ENCODE assay signal across 8 cellular contexts in genomic region chr10:6472494-6473005, GRCh38.
A peak's percentile ranks its signal among the peaks of the same experiment; 100 is the strongest.
DNase-seq lines count a peak whose midpoint lies in the region; ATAC-seq, FAIRE-seq and TF ChIP-seq lines count a peak whose summit lies in the region.
"Not testable (repeated sequence)": the region's sequence is repeated elsewhere in the genome, so short reads cannot be mapped to it uniquely, and the experiment has no call there.

No MANE protein-coding gene starts in this region.

- peaks cover 72% of the 10 kb centered on the region for H3K36me3 Mint-ChIP-seq in T-helper 1 cell treated with Interleukin-12 subunit alpha and Interleukin-12 subunit beta and Interleukin-4 antibody, amounts not matched to agents 30 μg/mL and 1 μg/mL, for 36 hours (ENCODE audit: low read depth)
- H3K36me3 Mint-ChIP-seq in activated CD4-positive, alpha-beta memory T cell treated with anti-CD3 and anti-CD28 coated beads for 36 hours: peaks cover 44% of the 10 kb centered on the region
- H3K36me3 Mint-ChIP-seq in activated naive CD4-positive, alpha-beta T cell treated with anti-CD3 and anti-CD28 coated beads, Interleukin-2, amount 50 U/mL, for 24 hours: peaks cover 28% of the 10 kb centered on the region
- H3K36me3 Mint-ChIP-seq in immature natural killer cell: peaks cover 38 to 58% (median 47%) of the 10 kb centered on the region in 3 donors

- not testable (repeated sequence) for H3K27me3 Mint-ChIP-seq in T-helper 1 cell treated with Interleukin-12 subunit alpha and Interleukin-12 subunit beta and Interleukin-4 antibody, amounts not matched to agents 30 μg/mL and 1 μg/mL, for 36 hours (ENCODE audit: low read depth); activated CD4-positive, alpha-beta memory T cell treated with anti-CD3 and anti-CD28 coated beads for 36 hours; activated naive CD4-positive, alpha-beta T cell treated with anti-CD3 and anti-CD28 coated beads, Interleukin-2, amount 50 U/mL, for 24 hours
- H3K27me3 Mint-ChIP-seq in immature natural killer cell (ENCODE audit: low read depth in 3 of 3): peaks cover 1 to 14% (median 4%) of the 10 kb centered on the region in 3 donors

- not testable (repeated sequence) for H3K27me3 ChIP-seq in BLaER1; small intestine (ENCODE audit: control insufficient read depth in 2 of 2, insufficient read depth in 2 of 2, low read length in 2 of 2)

- TF ChIP-seq CTCF in NB4 (IDR thresholded peaks at IDR 0.05; ENCODE audit: low read depth, low read length): not testable (repeated sequence)

- 86 to 94% (median 89%) methylated on average over 10 of the region's 10 CpGs for WGBS in small intestine, 3 donors

- H3K9me3 ChIP-seq in BLaER1; small intestine (ENCODE audit: control insufficient read depth, low read depth): not testable (repeated sequence)

- H3K9me3 Mint-ChIP-seq in T-helper 1 cell treated with Interleukin-12 subunit alpha and Interleukin-12 subunit beta and Interleukin-4 antibody, amounts not matched to agents 30 μg/mL and 1 μg/mL, for 36 hours; activated CD4-positive, alpha-beta memory T cell treated with anti-CD3 and anti-CD28 coated beads for 36 hours; activated naive CD4-positive, alpha-beta T cell treated with anti-CD3 and anti-CD28 coated beads, Interleukin-2, amount 50 U/mL, for 24 hours; immature natural killer cell: not testable (repeated sequence)

- POLR2A ChIA-PET in activated CD4-positive, alpha-beta memory T cell treated with anti-CD3 and anti-CD28 coated beads for 36 hours (lab: Charles Lee): interaction anchor here (1.4 kb wide), 1 partner anchor 70 kb away, joined by 5 read pairs; no protein-coding TSS in a partner anchor

- not testable (repeated sequence) for H4K20me1 ChIP-seq in BLaER1

- not testable (repeated sequence) for H3K4me3 Mint-ChIP-seq in T-helper 1 cell treated with Interleukin-12 subunit alpha and Interleukin-12 subunit beta and Interleukin-4 antibody, amounts not matched to agents 30 μg/mL and 1 μg/mL, for 36 hours; activated CD4-positive, alpha-beta memory T cell treated with anti-CD3 and anti-CD28 coated beads for 36 hours
- H3K4me3 Mint-ChIP-seq in activated naive CD4-positive, alpha-beta T cell treated with anti-CD3 and anti-CD28 coated beads, Interleukin-2, amount 50 U/mL, for 24 hours: peak overlapping the region; percentile 15
- peak overlapping the region; percentile 66 to 96 (median 83) for H3K4me3 Mint-ChIP-seq in immature natural killer cell

- CTCF ChIA-PET in activated CD4-positive, alpha-beta memory T cell treated with anti-CD3 and anti-CD28 coated beads for 36 hours (lab: Charles Lee): interaction anchor here (1.4 to 2.4 kb wide), 3 partner anchors 26 to 109 kb away, joined by 4 to 19 read pairs (median 6); partner anchors contain the start of gene PRKCQ

- not testable (repeated sequence) for TF ChIP-seq POLR2A in NB4 (IDR thresholded peaks at IDR 0.05; ENCODE audit: extremely low read depth, insufficient read length)

- H3K4me1 Mint-ChIP-seq in T-helper 1 cell treated with Interleukin-12 subunit alpha and Interleukin-12 subunit beta and Interleukin-4 antibody, amounts not matched to agents 30 μg/mL and 1 μg/mL, for 36 hours (ENCODE audit: low read depth): peaks cover 60% of the 10 kb centered on the region
- H3K4me1 Mint-ChIP-seq in activated CD4-positive, alpha-beta memory T cell treated with anti-CD3 and anti-CD28 coated beads for 36 hours (ENCODE audit: low read depth): peaks cover 45% of the 10 kb centered on the region
- peaks cover 76% of the 10 kb centered on the region for H3K4me1 Mint-ChIP-seq in activated naive CD4-positive, alpha-beta T cell treated with anti-CD3 and anti-CD28 coated beads, Interleukin-2, amount 50 U/mL, for 24 hours
- peaks cover 68 to 79% of the 10 kb centered on the region in 2 donors for H3K4me1 Mint-ChIP-seq in immature natural killer cell

- not testable (repeated sequence) for H3K9ac ChIP-seq in BLaER1

- not testable (repeated sequence) for H3K4me3 ChIP-seq in BLaER1; NB4 (ENCODE audit: low read depth, low read length); small intestine (ENCODE audit: low read depth in 1 of 2, low read length in 2 of 2)

- peaks cover 36% of the 10 kb centered on the region for H3K36me3 ChIP-seq in BLaER1
- H3K36me3 ChIP-seq in small intestine (ENCODE audit: control insufficient read depth in 2 of 2, insufficient read depth in 2 of 2, low read length in 2 of 2): not testable (repeated sequence)

- H3K4me1 ChIP-seq in BLaER1: peaks cover 43% of the 10 kb centered on the region
- H3K4me1 ChIP-seq in small intestine (ENCODE audit: control insufficient read depth in 2 of 2, insufficient read depth in 1 of 2, low read depth in 1 of 2, low read length in 1 of 2): not testable (repeated sequence)

- H3K4me2 ChIP-seq in BLaER1: peak overlapping the region; percentile 91

- intact Hi-C loops in activated CD4-positive, alpha-beta memory T cell treated with anti-CD3 and anti-CD28 coated beads for 36 hours (cut with micrococcal nuclease): loop anchor here (1.0 to 5.0 kb wide), 3 partner anchors 50 to 107 kb away; no protein-coding TSS in a partner anchor

- peak; percentile 39 for DNase-seq in NB4 (ENCODE audit: low read depth)
- DNase-seq in activated CD4-positive, alpha-beta memory T cell treated with anti-CD3 and anti-CD28 coated beads for 36 hours; immature natural killer cell; small intestine: not testable (repeated sequence)

- peak; percentile 39 for FAIRE-seq in small intestine (lab: Jason Lieb, UNC)

- H3K27ac ChIP-seq in BLaER1: peak overlapping the region; percentile 84; the same call in 1 of the 2 replicates
- H3K27ac ChIP-seq in small intestine (ENCODE audit: low read depth in 1 of 2, low read length in 1 of 2): not testable (repeated sequence)

- H3K27ac Mint-ChIP-seq in T-helper 1 cell treated with Interleukin-12 subunit alpha and Interleukin-12 subunit beta and Interleukin-4 antibody, amounts not matched to agents 30 μg/mL and 1 μg/mL, for 36 hours: peak overlapping the region; percentile 96
- H3K27ac Mint-ChIP-seq in activated CD4-positive, alpha-beta memory T cell treated with anti-CD3 and anti-CD28 coated beads for 36 hours: peak overlapping the region; percentile 93
- H3K27ac Mint-ChIP-seq in activated naive CD4-positive, alpha-beta T cell treated with anti-CD3 and anti-CD28 coated beads, Interleukin-2, amount 50 U/mL, for 24 hours: peak overlapping the region; percentile 59
- H3K27ac Mint-ChIP-seq in immature natural killer cell: peak overlapping the region; percentile 97 to 99 (median 98)

- peak; percentile 35 for ATAC-seq in GM18909 (IDR thresholded peaks at IDR 0.05; ENCODE audit: poor library complexity, unreplicated experiment)
